Comparison of ENCODE assay signal across 25 cellular contexts in the genomic region with DNA sequence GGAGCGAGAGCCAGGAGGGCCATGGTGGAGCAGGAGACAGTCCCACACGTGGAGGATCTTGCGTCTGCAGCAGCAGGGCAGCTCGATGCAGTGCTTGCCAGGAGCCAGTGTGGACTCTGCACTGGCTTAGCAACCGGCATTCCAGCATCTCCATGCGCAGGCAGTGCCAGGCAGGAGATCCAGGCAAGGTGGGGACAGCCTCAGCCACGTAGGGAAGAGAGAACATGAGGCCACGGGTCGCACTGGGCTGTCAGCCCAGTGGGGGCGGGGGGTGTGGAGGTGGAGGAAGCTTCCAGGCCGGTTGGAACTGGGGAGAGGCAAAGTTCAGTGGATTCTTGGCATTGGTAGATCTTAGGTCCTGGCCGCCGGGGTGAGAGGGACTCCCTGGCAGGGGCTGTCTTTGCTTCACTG.
"Had no signal": no experiment of that assay in that cellular context is flagged by ENCODE, and none has a peak within 500 bp of the region (broad histone marks: within the 10 kb centered on the region; RNA-seq: fewer than 3 reads in every experiment).

No MANE protein-coding gene starts in this region.

- H3K27ac ChIP-seq: adrenal gland, ascending aorta, colonic mucosa, dorsolateral prefrontal cortex, esophagus squamous epithelium, parathyroid adenoma, suprapubic skin, tibial nerve had no signal

- H3K27ac Mint-ChIP-seq: activated naive CD8-positive, alpha-beta T cell; activated T-cell treated with anti-CD3 and anti-CD28 coated beads, Interleukin-2, amount 50 U/mL, for 24 hours; activated T-helper 17 cell treated with anti-CD3 and anti-CD28 coated beads, Interleukin-2, amount 50 U/mL, for 72 hours; nephron; WTC11 had no signal

- H3K36me3 Mint-ChIP-seq: activated naive CD8-positive, alpha-beta T cell; WTC11 had no signal

- H3K36me3 ChIP-seq: colonic mucosa had no signal

- H3K9me3 Mint-ChIP-seq: activated T-cell treated with anti-CD3 and anti-CD28 coated beads, Interleukin-2, amount 50 U/mL, for 24 hours; activated T-helper 17 cell treated with anti-CD3 and anti-CD28 coated beads, Interleukin-2, amount 50 U/mL, for 72 hours; central memory CD8-positive, alpha-beta T cell; nephron; stimulated activated naive CD8-positive, alpha-beta T cell treated with anti-CD3 and anti-CD28 coated beads, Interleukin-15, amount 100 ng/mL, for 72 hours; WTC11 had no signal

- H3K9me3 ChIP-seq: adrenal gland, ascending aorta, colonic mucosa, esophagus squamous epithelium, gastroesophageal sphincter, suprapubic skin, tibial nerve had no signal

- H2AFZ ChIP-seq: parathyroid adenoma had no signal

- H3K79me2 ChIP-seq: parathyroid adenoma had no signal

- DNase-seq: activated CD8-positive, alpha-beta memory T cell treated with anti-CD3 and anti-CD28 coated beads for 24 hours; activated CD8-positive, alpha-beta memory T cell treated with anti-CD3 and anti-CD28 coated beads, Interleukin-2, amount 50 U/mL, for 4 hours; activated T-cell treated with anti-CD3 and anti-CD28 coated beads, Interleukin-2, amount 50 U/mL, for 24 hours; colonic mucosa; esophagus squamous epithelium; head of caudate nucleus; islet precursor cell; midbrain; retina; stimulated activated CD4-positive, alpha-beta T cell treated with anti-CD3 and anti-CD28 coated beads, Interleukin-12 subunit alpha, Interleukin-12 subunit beta, amount 100 ng/mL, for 4 hours; stimulated activated CD4-positive, alpha-beta T cell treated with anti-CD3 and anti-CD28 coated beads, Interleukin-1b, Interleukin-23, amount 100 ng/mL, for 48 hours; stimulated activated naive CD8-positive, alpha-beta T cell treated with anti-CD3 and anti-CD28 coated beads, Interleukin-15, amount 100 ng/mL, for 72 hours; T-helper 1 cell had no signal

- H3K4me3 ChIP-seq: adrenal gland, ascending aorta, colonic mucosa, dorsolateral prefrontal cortex, esophagus squamous epithelium, gastroesophageal sphincter, suprapubic skin, tibial nerve had no signal

- H3K4me3 Mint-ChIP-seq: activated naive CD8-positive, alpha-beta T cell; activated T-cell treated with anti-CD3 and anti-CD28 coated beads, Interleukin-2, amount 50 U/mL, for 24 hours; activated T-helper 17 cell treated with anti-CD3 and anti-CD28 coated beads, Interleukin-2, amount 50 U/mL, for 72 hours; central memory CD8-positive, alpha-beta T cell; nephron; stimulated activated naive CD8-positive, alpha-beta T cell treated with anti-CD3 and anti-CD28 coated beads, Interleukin-15, amount 100 ng/mL, for 72 hours; WTC11 had no signal

- H3K4me1 ChIP-seq: colonic mucosa had no signal

- H3K27me3 Mint-ChIP-seq: activated T-helper 17 cell treated with anti-CD3 and anti-CD28 coated beads, Interleukin-2, amount 50 U/mL, for 72 hours had no signal

- H3K4me1 Mint-ChIP-seq: activated T-helper 17 cell treated with anti-CD3 and anti-CD28 coated beads, Interleukin-2, amount 50 U/mL, for 72 hours had no signal

- H3K27me3 ChIP-seq: adrenal gland, ascending aorta, colonic mucosa, dorsolateral prefrontal cortex, gastroesophageal sphincter, suprapubic skin, tibial nerve had no signal
